Comparison of ENCODE assay signal across 8 cellular contexts in genomic region chr3:48685603-48686511, GRCh38. TPM values are rescaled to one million over a fixed set of nuclear protein-coding genes. Genes with fewer than 3 reads are reported as not detected.
A peak's percentile ranks its signal among the peaks of the same experiment; 100 is the strongest.
DNase-seq lines count a peak whose midpoint lies in the region.

NCKIPSD (minus strand) TSS chr3:48685915; CDS start chr3:48685807, 108 bp downstream.

- peaks cover 15% of the 10 kb centered on the region for H3F3A ChIP-seq in GM23248 (ENCODE audit: insufficient read depth)

- H3K9me3 ChIP-seq in GM23248 (ENCODE audit: low read depth) (no peaks in the 10 kb centered on the region), SJSA1 (replicated peaks) (peaks cover 8% of the 10 kb centered on the region; the same call in 1 of the 2 replicates), neuronal stem cell (replicated peaks in 1 of 2; ENCODE audit: control insufficient read depth in 2 of 2, insufficient read depth in 1 of 2, low read depth in 1 of 2, low read length in 2 of 2) (no peaks in the 10 kb centered on the region)

- peak within 1 kb of the TSS; percentile 85 for H2AK5ac ChIP-seq in neuronal stem cell (ENCODE audit: low read depth, low read length)

- peak within 1 kb of the TSS; percentile 66 for H2BK5ac ChIP-seq in neuronal stem cell (ENCODE audit: low read length)

- H4K8ac ChIP-seq in neuronal stem cell (ENCODE audit: low read depth, low read length): no peak within 1 kb of the TSS

- 2% methylated on average over 67 to 93 of the region's 97 CpGs for WGBS in GM23248 (ENCODE audit: low coverage in 1 of 2, low lambda C conversion rate in 2 of 2, missing lambda C conversion rate in 2 of 2), 2 experiments
- no CpG with 5 or more reads among the region's 97 CpGs for WGBS in neuronal stem cell (ENCODE audit: extremely low coverage in 2 of 2, insufficient read length in 2 of 2, insufficient replicate concordance in 1 of 2), 2 donors

- H3K36me3 ChIP-seq in GM23248 (ENCODE audit: low read depth) (peaks cover 22% of the 10 kb centered on the region; the same call in 1 of the 2 replicates), SJSA1 (peaks cover 56% of the 10 kb centered on the region), neuronal stem cell (replicated peaks in 1 of 2; ENCODE audit: control insufficient read depth in 2 of 2, insufficient read depth in 2 of 2, low read length in 2 of 2) (peaks cover 45 to 68% of the 10 kb centered on the region in 2 donors)

- H3K9ac ChIP-seq in GM23248 (peak within 1 kb of the TSS; percentile 84), neuronal stem cell (ENCODE audit: low read depth, low read length, poor library complexity) (peak within 1 kb of the TSS; percentile 100)

- H3K27ac ChIP-seq in GM23248: no peak within 1 kb of the TSS
- H3K27ac ChIP-seq in SJSA1: peak within 1 kb of the TSS; percentile 51
- H3K27ac ChIP-seq in neuronal stem cell (replicated peaks; ENCODE audit: low read length): peak within 1 kb of the TSS; percentile 81
- H3K27ac ChIP-seq in substantia nigra (ENCODE audit: low read depth, low read length, poor library complexity, severe bottlenecking): peak within 1 kb of the TSS; percentile 90

- H4K20me1 ChIP-seq in GM23248 (ENCODE audit: insufficient read depth): no peaks in the 10 kb centered on the region

- H3K4me3 ChIP-seq in GM23248: peak within 1 kb of the TSS; percentile 96
- peak within 1 kb of the TSS; percentile 99 for H3K4me3 ChIP-seq in SJSA1
- peak within 1 kb of the TSS; percentile 100 for H3K4me3 ChIP-seq in neuronal stem cell (ENCODE audit: low read length in 2 of 2)

- H3K4me1 ChIP-seq in GM23248 (ENCODE audit: insufficient read depth): peaks cover 14% of the 10 kb centered on the region
- H3K4me1 ChIP-seq in SJSA1 (replicated peaks): peaks cover 11% of the 10 kb centered on the region
- H3K4me1 ChIP-seq in neuronal stem cell (ENCODE audit: control insufficient read depth in 2 of 2, insufficient read depth in 1 of 2, low read depth in 1 of 2, low read length in 2 of 2): peaks cover 4 to 9% of the 10 kb centered on the region in 2 donors

- H3K79me2 ChIP-seq in GM23248 (ENCODE audit: insufficient read depth): peaks cover 32% of the 10 kb centered on the region

- peak; percentile 81 for DNase-seq in G401 (ENCODE audit: low spot score)
- peak; percentile 95 for DNase-seq in GM23248
- DNase-seq in LHCN-M2 (ENCODE audit: low read depth): peak; percentile 76
- peak; percentile 79 to 81 for DNase-seq in SJSA1 (ENCODE audit: low read depth in 1 of 2, low spot score in 2 of 2)
- peak; percentile 86 for DNase-seq in activated gamma-delta T cell treated with anti-CD3 and anti-CD28 coated beads, Interleukin-2, amount 50 U/mL, for 16 hours (ENCODE audit: low read depth)
- peak; percentile 63 for DNase-seq in foreskin melanocyte
- DNase-seq in neuronal stem cell (ENCODE audit: low spot score): peak; percentile 92
- DNase-seq in substantia nigra (lab: John Stamatoyannopoulos, UW): peak in 47 of 49 donors; percentile 38 to 92 (median 79)

- H2AFZ ChIP-seq in GM23248 (peak within 1 kb of the TSS; percentile 85), neuronal stem cell (ENCODE audit: low read length) (peak within 1 kb of the TSS; percentile 100)

- peak within 1 kb of the TSS; percentile 4 for H2BK15ac ChIP-seq in neuronal stem cell (ENCODE audit: low read length)

- peak within 1 kb of the TSS; percentile 92 for H2BK12ac ChIP-seq in neuronal stem cell (ENCODE audit: low read length)

- no peak within 1 kb of the TSS for H3K4ac ChIP-seq in neuronal stem cell (ENCODE audit: low read length)

- no peak within 1 kb of the TSS for H4K91ac ChIP-seq in neuronal stem cell (ENCODE audit: low read depth, low read length, poor library complexity)

- no peaks in the 10 kb centered on the region for H3K9me2 ChIP-seq in GM23248 (ENCODE audit: insufficient read depth)

- in situ Hi-C loops in G401 (cut with HindIII; ENCODE audit: low sequenced_read_pairs): no loop called here
- in situ Hi-C loops in GM23248 (cut with MboI): no loop called here

- H3K14ac ChIP-seq in neuronal stem cell (ENCODE audit: low read length): no peak within 1 kb of the TSS

- H3K27me3 ChIP-seq in GM23248 (replicated peaks; ENCODE audit: insufficient read depth) (no peaks in the 10 kb centered on the region), SJSA1 (replicated peaks) (no peaks in the 10 kb centered on the region), neuronal stem cell (ENCODE audit: control insufficient read depth in 3 of 3, insufficient read depth in 3 of 3, low read depth in 1 of 3, low read length in 3 of 3) (no peaks in the 10 kb centered on the region)

- H3K23ac ChIP-seq in neuronal stem cell (ENCODE audit: low read depth, low read length, poor library complexity): peak within 1 kb of the TSS; percentile 96

- H3K18ac ChIP-seq in neuronal stem cell (ENCODE audit: low read length): peak within 1 kb of the TSS; percentile 100

- peak within 1 kb of the TSS; percentile 96 for H3K4me2 ChIP-seq in GM23248 (ENCODE audit: unreplicated experiment)
- peak within 1 kb of the TSS; percentile 80 for H3K4me2 ChIP-seq in neuronal stem cell (ENCODE audit: insufficient read depth, low read length, poor library complexity, severe bottlenecking)

- no peak within 1 kb of the TSS for H2BK120ac ChIP-seq in neuronal stem cell (ENCODE audit: low read depth, low read length)

- no peaks in the 10 kb centered on the region for H3K79me1 ChIP-seq in neuronal stem cell (ENCODE audit: low read depth, low read length)

RNA-seq across cellular contexts. Expression of gene NCKIPSD, which starts in this region (rescaled TPM):
- 12.9 and 17.1 TPM in 2 replicates for total RNA-seq in G401 (2014; rRNA removed; shearing (Covaris generic))
- 32.5 and 39.3 TPM in 2 replicates for total RNA-seq in GM23248 (2014; rRNA removed; shearing (Covaris generic))
- polyA plus RNA-seq in GM23248 (2016; fragmentation: Nextera tagmentation; extraction: Ambion mirVana): 20.6 and 21.7 TPM in 2 replicates
- 29.8 and 37.9 TPM in 2 replicates for total RNA-seq in LHCN-M2 (2014; rRNA removed)
- polyA plus RNA-seq in LHCN-M2 (2012): 20.4 TPM
- 8.7 and 10.2 TPM in 2 replicates for total RNA-seq in SJSA1 (2014; rRNA removed; shearing (Covaris generic))
- polyA plus RNA-seq in neuronal stem cell (2013, experiment 1 of 2): 17.6 TPM
- 17.5 TPM for polyA plus RNA-seq in neuronal stem cell (2013, experiment 2 of 2)
